In genomic region chr16:20902426-20902825, GRCh38 we compare ENCODE assay signal across 1 cellular context.
TF ChIP-seq lines count a peak whose summit lies in the region.

No MANE protein-coding gene starts in this region.

TF ChIP-seq in SK-N-SH, 30 proteins besides CTCF, POLR2A, EP300 and RAD21 (continued from another document):
- TF ChIP-seq REST (IDR thresholded peaks at IDR 0.05; ENCODE audit: low read depth, low read length) (no peak), NFIC (IDR thresholded peaks at IDR 0.05; ENCODE audit: borderline replicate concordance) (no peak), GATA2 (CRISPR knock-in tag; IDR thresholded peaks at IDR 0.05) (no peak), GABPA (IDR thresholded peaks at IDR 0.05; ENCODE audit: low read depth) (no peak), ZBTB33 (IDR thresholded peaks at IDR 0.05; ENCODE audit: borderline replicate concordance, low read depth) (no peak), EZH2phosphoT487 (IDR thresholded peaks at IDR 0.05; ENCODE audit: borderline replicate concordance, low read depth) (no peak), JUND (IDR thresholded peaks at IDR 0.05) (no peak), RFX5 (IDR thresholded peaks at IDR 0.05; ENCODE audit: low read length) (no peak), ELF1 (IDR thresholded peaks at IDR 0.05) (no peak), TCF12 (IDR thresholded peaks at IDR 0.05) (no peak), TAF1 (IDR thresholded peaks at IDR 0.05; ENCODE audit: borderline replicate concordance, low read depth, low read length) (no peak), NRF1 (IDR thresholded peaks at IDR 0.05; ENCODE audit: low read depth, low read length) (no peak), RCOR1 (IDR thresholded peaks at IDR 0.05; ENCODE audit: low read length) (no peak), SIN3A (IDR thresholded peaks at IDR 0.05; ENCODE audit: borderline replicate concordance, low read depth, low read length) (no peak)
TF ChIP-seq in SK-N-SH: peak in this region for 0.
